In the genomic region with DNA sequence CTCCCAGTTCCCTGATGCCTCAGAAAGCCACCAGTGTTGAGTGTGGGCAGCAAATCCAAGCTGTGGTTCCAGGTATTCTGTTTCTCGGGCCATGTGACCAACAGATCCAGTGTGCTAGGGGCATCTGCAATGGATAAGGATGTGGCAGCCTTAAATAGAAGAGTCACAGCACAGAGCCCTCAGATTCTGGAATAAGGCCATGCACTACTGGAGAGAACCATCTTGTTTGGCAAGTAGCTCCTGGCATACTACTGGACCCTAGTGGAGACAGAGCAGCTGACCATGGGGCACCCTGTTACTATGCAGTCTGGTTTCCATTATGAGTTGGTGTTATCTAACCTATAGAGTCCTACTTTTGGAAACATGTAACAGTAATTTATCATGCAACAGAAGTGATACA, we compare ENCODE assay signal across 33 cellular contexts. TPM values are rescaled to one million over a fixed set of nuclear protein-coding genes. Genes with fewer than 3 reads are reported as not detected.
"Had no signal": no experiment of that assay in that cellular context is flagged by ENCODE, and none has a peak within 500 bp of the region (broad histone marks: within the 10 kb centered on the region; RNA-seq: fewer than 3 reads in every experiment).

No MANE protein-coding gene starts in this region.

- H3K4me3 ChIP-seq: esophagus squamous epithelium, gastroesophageal sphincter had no signal

- H3K9me3 Mint-ChIP-seq: activated B cell treated with CpG ODN at 0.5 μM for 24 hours; activated CD8-positive, alpha-beta T cell treated with anti-CD3 and anti-CD28 coated beads for 36 hours; activated naive CD4-positive, alpha-beta T cell treated with anti-CD3 and anti-CD28 coated beads, Interleukin-2, amount 10 ng/mL, durations not matched to agents 7 days and 5 days; activated T-cell treated with anti-CD3 and anti-CD28 coated beads, Interleukin-2, amount 50 U/mL, for 24 hours; activated T-cell treated with anti-CD3 and anti-CD28 coated beads, Interleukin-2, amount 50 U/mL, for 72 hours; effector memory CD8-positive, alpha-beta T cell; T-helper 2 cell treated with Interferon-gamma antibody and Interleukin-4, amounts not matched to agents 5 μg/mL and 100 μg/mL, for 36 hours had no signal

- DNase-seq: activated B cell treated with CpG ODN at 0.5 μM for 24 hours; activated CD4-positive, alpha-beta T cell treated with anti-CD3 and anti-CD28 coated beads for 48 hours; activated CD4-positive, alpha-beta T cell treated with anti-CD3 and anti-CD28 coated beads, Interleukin-2, amount 50 U/mL, for 1 hour; activated CD4-positive, alpha-beta T cell treated with anti-CD3 and anti-CD28 coated beads, Interleukin-2, amount 50 U/mL, for 48 hours; activated CD8-positive, alpha-beta memory T cell treated with anti-CD3 and anti-CD28 coated beads, Interleukin-2, amount 50 U/mL, for 48 hours; activated CD8-positive, alpha-beta T cell treated with anti-CD3 and anti-CD28 coated beads for 36 hours; activated gamma-delta T cell; activated naive CD4-positive, alpha-beta T cell; activated naive CD4-positive, alpha-beta T cell treated with anti-CD3 and anti-CD28 coated beads, Interleukin-2, amount 10 ng/mL, durations not matched to agents 7 days and 5 days; activated T-cell treated with anti-CD3 and anti-CD28 coated beads for 4 hours; activated T-cell treated with anti-CD3 and anti-CD28 coated beads, Interleukin-2, amount 50 U/mL, for 24 hours; activated T-cell treated with anti-CD3 and anti-CD28 coated beads, Interleukin-2, amount 50 U/mL, for 72 hours; amniotic stem cell; anterior cingulate cortex; brain microvascular endothelial cell; caudate nucleus; cortex of kidney; dermis blood vessel endothelial cell; effector CD4-positive, alpha-beta T cell; effector memory CD8-positive, alpha-beta T cell; esophagus squamous epithelium; foreskin melanocyte; T-helper 1 cell; T-helper 17 cell; T1000; WERI-Rb-1 had no signal

- H3K27ac Mint-ChIP-seq: activated B cell treated with CpG ODN at 0.5 μM for 24 hours; activated CD8-positive, alpha-beta T cell treated with anti-CD3 and anti-CD28 coated beads for 36 hours; activated naive CD4-positive, alpha-beta T cell treated with anti-CD3 and anti-CD28 coated beads, Interleukin-2, amount 10 ng/mL, durations not matched to agents 7 days and 5 days; activated naive CD8-positive, alpha-beta T cell; activated T-cell treated with anti-CD3 and anti-CD28 coated beads, Interleukin-2, amount 50 U/mL, for 24 hours; activated T-cell treated with anti-CD3 and anti-CD28 coated beads, Interleukin-2, amount 50 U/mL, for 72 hours; effector memory CD8-positive, alpha-beta T cell; T-helper 17 cell; T-helper 2 cell treated with Interferon-gamma antibody and Interleukin-4, amounts not matched to agents 5 μg/mL and 100 μg/mL, for 36 hours had no signal

- H3K36me3 ChIP-seq: brain microvascular endothelial cell, esophagus squamous epithelium, gastroesophageal sphincter, WERI-Rb-1 had no signal

- H3K27ac ChIP-seq: brain microvascular endothelial cell, epithelial cell of prostate, esophagus squamous epithelium, gastroesophageal sphincter, WERI-Rb-1 had no signal

- H3K4me1 ChIP-seq: gastroesophageal sphincter had no signal

- H3K4me3 Mint-ChIP-seq: activated B cell treated with CpG ODN at 0.5 μM for 24 hours; activated CD8-positive, alpha-beta T cell treated with anti-CD3 and anti-CD28 coated beads for 36 hours; activated naive CD4-positive, alpha-beta T cell treated with anti-CD3 and anti-CD28 coated beads, Interleukin-2, amount 10 ng/mL, durations not matched to agents 7 days and 5 days; activated naive CD8-positive, alpha-beta T cell; activated T-cell treated with anti-CD3 and anti-CD28 coated beads, Interleukin-2, amount 50 U/mL, for 24 hours; activated T-cell treated with anti-CD3 and anti-CD28 coated beads, Interleukin-2, amount 50 U/mL, for 72 hours; effector memory CD8-positive, alpha-beta T cell; T-helper 17 cell; T-helper 2 cell treated with Interferon-gamma antibody and Interleukin-4, amounts not matched to agents 5 μg/mL and 100 μg/mL, for 36 hours had no signal

- ATAC-seq: activated CD4-positive, CD25-positive, alpha-beta regulatory T cell treated with anti-CD3 and anti-CD28 coated beads, Interleukin-2, amount 50 U/mL, for 24 hours; activated CD8-positive, alpha-beta T cell treated with anti-CD3 and anti-CD28 coated beads for 36 hours; activated T-cell treated with anti-CD3 and anti-CD28 coated beads, Interleukin-2, amount 50 U/mL, for 72 hours; effector memory CD8-positive, alpha-beta T cell; gastroesophageal sphincter; T-helper 17 cell had no signal

- H3K36me3 Mint-ChIP-seq: activated naive CD4-positive, alpha-beta T cell treated with anti-CD3 and anti-CD28 coated beads, Interleukin-2, amount 10 ng/mL, durations not matched to agents 7 days and 5 days; activated naive CD8-positive, alpha-beta T cell had no signal

- H3K27me3 ChIP-seq: esophagus squamous epithelium, gastroesophageal sphincter had no signal

- H3K4me1 Mint-ChIP-seq: activated B cell treated with CpG ODN at 0.5 μM for 24 hours; activated naive CD4-positive, alpha-beta T cell treated with anti-CD3 and anti-CD28 coated beads, Interleukin-2, amount 10 ng/mL, durations not matched to agents 7 days and 5 days had no signal

- H3K9me3 ChIP-seq: esophagus squamous epithelium, gastroesophageal sphincter had no signal

RNA-seq across cellular contexts. Expression of a gene that starts 53.3 kb away (rescaled TPM):
- total RNA-seq: activated B cell treated with CpG ODN at 0.5 μM for 24 hours; activated CD8-positive, alpha-beta T cell treated with anti-CD3 and anti-CD28 coated beads for 36 hours; dermis blood vessel endothelial cell; endothelial cell of umbilical vein; fibroblast of villous mesenchyme had no signal
- polyA plus RNA-seq: endothelial cell of umbilical vein had no signal
